22 cellular contexts compared by ENCODE assay signal in the genomic region with DNA sequence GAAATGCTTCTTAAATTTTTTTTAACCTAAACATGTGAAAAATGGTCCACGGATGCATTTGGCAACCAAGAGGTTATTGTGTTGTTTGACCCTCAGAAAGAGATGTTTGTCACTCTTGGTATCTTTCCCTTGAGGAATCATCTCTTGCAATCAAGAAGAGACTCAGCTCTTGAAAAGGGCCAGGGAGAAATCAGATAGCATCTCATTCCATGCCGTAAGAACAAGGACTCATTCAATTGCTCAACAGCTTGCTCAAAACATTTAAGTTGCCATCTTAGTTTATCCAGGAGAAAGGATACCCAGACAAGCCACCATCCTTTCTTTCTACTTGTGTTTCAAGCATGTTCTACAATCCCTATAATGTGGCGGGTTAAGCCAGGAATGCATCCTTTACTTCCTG.
"Had no signal": no experiment of that assay in that cellular context is flagged by ENCODE, and none has a peak within 500 bp of the region (broad histone marks: within the 10 kb centered on the region; RNA-seq: fewer than 3 reads in every experiment).

No MANE protein-coding gene starts in this region.

- H3K4me3 ChIP-seq: dorsolateral prefrontal cortex, lower lobe of right lung, ovary, psoas muscle, sigmoid colon, skin epidermis, spleen, thoracic aorta, tibial nerve, upper lobe of right lung, uterus had no signal

- H3K4me1 ChIP-seq: lower lobe of right lung, psoas muscle, spleen, tibial nerve, upper lobe of right lung, uterus had no signal

- ATAC-seq: left ventricle myocardium superior; lower lobe of right lung; natural killer cell; psoas muscle; right cardiac atrium; stimulated activated naive B cell treated with anti-CD40 and anti-IgM and Interleukin-4, amounts not matched to agents 10 μg/mL and 1 μg/mL and 100 μg/mL, for 72 hours; upper lobe of right lung had no signal

- H3K27me3 ChIP-seq: ovary, sigmoid colon, spleen, tibial nerve, upper lobe of right lung, uterus had no signal

- DNase-seq: dorsolateral prefrontal cortex; effector CD4-positive, alpha-beta T cell; hypothalamus; immature natural killer cell; left ventricle myocardium superior; lower lobe of right lung; natural killer cell; occipital lobe; ovary; posterior cingulate gyrus; psoas muscle; right cardiac atrium; sigmoid colon; spleen; stimulated activated CD4-positive, alpha-beta T cell treated with anti-CD3 and anti-CD28 coated beads, Interleukin-15, amount 100 ng/mL, for 24 hours; stimulated activated CD4-positive, alpha-beta T cell treated with anti-CD3 and anti-CD28 coated beads, Interleukin-2, amount 100 ng/mL, for 48 hours; stimulated activated naive B cell treated with anti-CD40 and anti-IgM and Interleukin-4, amounts not matched to agents 10 μg/mL and 1 μg/mL and 100 μg/mL, for 72 hours; upper lobe of right lung; uterus had no signal

- H3K27ac ChIP-seq: dorsolateral prefrontal cortex, lower lobe of right lung, ovary, psoas muscle, sigmoid colon, skin epidermis, spleen, thoracic aorta, tibial nerve, upper lobe of right lung, uterus had no signal

- H3K36me3 ChIP-seq: lower lobe of right lung, ovary, sigmoid colon, spleen, thoracic aorta, tibial nerve, upper lobe of right lung, uterus had no signal

- H3K9me3 ChIP-seq: lower lobe of right lung, ovary, psoas muscle, sigmoid colon, spleen, thoracic aorta, tibial nerve, upper lobe of right lung, uterus had no signal
